ENCODE assay signal across 29 cellular contexts in genomic region chr12:61513499-61513898, GRCh38.
"Had no signal": no experiment of that assay in that cellular context is flagged by ENCODE, and none has a peak within 500 bp of the region (broad histone marks: within the 10 kb centered on the region; RNA-seq: fewer than 3 reads in every experiment).

No MANE protein-coding gene starts in this region.

- ATAC-seq: activated CD8-positive, alpha-beta T cell treated with anti-CD3 and anti-CD28 coated beads for 36 hours; activated naive CD8-positive, alpha-beta T cell treated with anti-CD3 and anti-CD28 coated beads, Interleukin-2, amount 50 U/mL, for 24 hours; activated T-cell treated with anti-CD3 and anti-CD28 coated beads, Interleukin-2, amount 50 U/mL, for 4 hours; activated T-cell treated with anti-CD3 and anti-CD28 coated beads, Interleukin-2, amount 50 U/mL, for 72 hours; activated T-helper 17 cell treated with anti-CD3 and anti-CD28 coated beads, Interleukin-2, amount 50 U/mL, for 72 hours had no signal

- DNase-seq: activated B cell treated with CpG ODN at 0.5 μM for 24 hours; activated CD4-positive, alpha-beta memory T cell treated with anti-CD3 and anti-CD28 coated beads for 36 hours; activated CD4-positive, alpha-beta T cell treated with anti-CD3 and anti-CD28 coated beads for 4 hours; activated CD4-positive, alpha-beta T cell treated with anti-CD3 and anti-CD28 coated beads, Interleukin-2, amount 10 ng/mL, durations not matched to agents 24 days and 14 days; activated CD4-positive, alpha-beta T cell treated with anti-CD3 and anti-CD28 coated beads, Interleukin-2, amount 50 U/mL, for 1 hour; activated CD4-positive, alpha-beta T cell treated with anti-CD3 and anti-CD28 coated beads, Interleukin-2, amount 50 U/mL, for 4 hours; activated CD4-positive, CD25-positive, alpha-beta regulatory T cell treated with anti-CD3 and anti-CD28 coated beads, Interleukin-2, amount 50 U/mL, for 72 hours; activated CD8-positive, alpha-beta memory T cell treated with anti-CD3 and anti-CD28 coated beads, Interleukin-2, amount 50 U/mL, for 4 hours; activated CD8-positive, alpha-beta T cell treated with anti-CD3 and anti-CD28 coated beads for 36 hours; activated gamma-delta T cell; activated naive CD4-positive, alpha-beta T cell treated with anti-CD3 and anti-CD28 coated beads, Interleukin-2, amount 10 ng/mL, durations not matched to agents 7 days and 5 days; activated naive CD4-positive, alpha-beta T cell treated with Interleukin-2 at 50 U/mL for 16 hours; activated naive CD8-positive, alpha-beta T cell treated with anti-CD3 and anti-CD28 coated beads, Interleukin-2, amount 10 ng/mL, durations not matched to agents 7 days and 5 days; activated naive CD8-positive, alpha-beta T cell treated with anti-CD3 and anti-CD28 coated beads, Interleukin-2, amount 50 U/mL, for 24 hours; activated T-cell treated with anti-CD3 and anti-CD28 coated beads for 4 hours; activated T-cell treated with anti-CD3 and anti-CD28 coated beads, Interleukin-2, amount 50 U/mL, for 1 hour; activated T-cell treated with anti-CD3 and anti-CD28 coated beads, Interleukin-2, amount 50 U/mL, for 4 hours; activated T-cell treated with anti-CD3 and anti-CD28 coated beads, Interleukin-2, amount 50 U/mL, for 72 hours; amygdala; cerebellar nuclear complex; T-helper 1 cell; T-helper 2 cell; T-helper 9 cell had no signal

- H3K36me3 ChIP-seq: ascending aorta, cardiac muscle cell had no signal

- H3K4me3 ChIP-seq: ascending aorta, cardiac muscle cell had no signal

- H3K27me3 ChIP-seq: ascending aorta, cardiac muscle cell had no signal

- H3K9me3 ChIP-seq: ascending aorta had no signal

- H3K4me1 ChIP-seq: ascending aorta had no signal

- H3K27ac ChIP-seq: ascending aorta, cardiac muscle cell, VCaP had no signal

- FAIRE-seq: bronchial epithelial cell, TTC549 had no signal
